11 cellular contexts compared by ENCODE assay signal in the genomic region with DNA sequence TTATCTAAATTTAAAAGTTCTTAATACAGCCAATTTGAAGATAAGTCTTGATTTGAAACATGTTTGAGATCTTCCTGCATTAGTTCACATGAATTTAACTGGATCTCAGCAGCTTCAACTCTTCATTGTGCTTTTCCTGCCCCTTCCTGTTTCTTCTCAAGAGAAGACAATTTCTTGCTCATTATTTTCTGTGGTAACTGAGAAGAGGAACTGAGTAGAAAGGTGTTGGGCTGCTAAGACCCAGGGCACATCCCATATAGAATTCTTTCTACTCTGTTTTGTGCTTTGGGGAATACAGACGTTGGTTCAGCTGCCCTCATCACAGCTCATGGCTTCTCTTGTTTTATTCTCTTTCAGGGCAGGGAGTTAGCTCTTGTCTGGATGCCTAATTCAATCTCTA. TPM values are rescaled to one million over a fixed set of nuclear protein-coding genes. Genes with fewer than 3 reads are reported as not detected.
DNase-seq lines count a peak whose midpoint lies in the region; ATAC-seq lines count a peak whose summit lies in the region.
"Had no signal": no experiment of that assay in that cellular context is flagged by ENCODE, and none has a peak within 500 bp of the region (broad histone marks: within the 10 kb centered on the region; RNA-seq: fewer than 3 reads in every experiment).

No MANE protein-coding gene starts in this region.

- H2AK5ac ChIP-seq in mesendoderm (ENCODE audit: low read length): no peak overlapping the region

- H4K5ac ChIP-seq in mesendoderm (ENCODE audit: low read length): no peak overlapping the region

- no peak overlapping the region for H2BK15ac ChIP-seq in mesendoderm (replicated peaks; ENCODE audit: low read depth)

- no peak overlapping the region for H2BK5ac ChIP-seq in mesendoderm (ENCODE audit: low read length)

- H3K36me3 Mint-ChIP-seq in activated CD4-positive, alpha-beta T cell treated with anti-CD3 and anti-CD28 coated beads, Interleukin-2, amount 10 ng/mL, durations not matched to agents 24 days and 14 days (ENCODE audit: low read depth): no peaks in the 10 kb centered on the region
- peaks cover 5% of the 10 kb centered on the region for H3K36me3 Mint-ChIP-seq in activated T-cell treated with anti-CD3 and anti-CD28 coated beads, Interleukin-2, amount 50 U/mL, for 4 hours (ENCODE audit: insufficient read depth)

- H3K27ac ChIP-seq in mesendoderm (ENCODE audit: low read depth, low read length): no peak overlapping the region
- H3K27ac ChIP-seq: upper lobe of right lung had no signal

- H3K9ac ChIP-seq in mesendoderm (ENCODE audit: low read length): no peak overlapping the region

- no peak overlapping the region for H3K56ac ChIP-seq in mesendoderm (ENCODE audit: low read length)

- H3K4me2 ChIP-seq in mesendoderm (ENCODE audit: low read length): no peak overlapping the region

- intact Hi-C loops in activated CD4-positive, alpha-beta T cell treated with anti-CD3 and anti-CD28 coated beads, Interleukin-2, amount 10 ng/mL, durations not matched to agents 24 days and 14 days (cut with micrococcal nuclease): no loop called here

- peak; percentile 26 for DNase-seq in activated CD4-positive, alpha-beta T cell treated with anti-CD3 and anti-CD28 coated beads, Interleukin-2, amount 10 ng/mL, durations not matched to agents 24 days and 14 days
- no peak for DNase-seq in activated CD4-positive, alpha-beta T cell treated with anti-CD3 and anti-CD28 coated beads for 1 hour
- DNase-seq in activated naive CD4-positive, alpha-beta T cell treated with Interleukin-2 at 50 U/mL for 16 hours: no peak
- DNase-seq in mesendoderm: no peak
- DNase-seq in activated T-cell treated with anti-CD3 and anti-CD28 coated beads, Interleukin-2, amount 50 U/mL, for 4 hours: no peak
- DNase-seq in NCI-H2081 treated with DMSO at 0.1 percent for 48 hours (lab: John Stamatoyannopoulos, UW): no peak
- DNase-seq: islet precursor cell, upper lobe of right lung had no signal

- H3K18ac ChIP-seq in mesendoderm (ENCODE audit: low read length): no peak overlapping the region

- H3K4me3 Mint-ChIP-seq in activated CD4-positive, alpha-beta T cell treated with anti-CD3 and anti-CD28 coated beads, Interleukin-2, amount 10 ng/mL, durations not matched to agents 24 days and 14 days: no peak overlapping the region
- H3K4me3 Mint-ChIP-seq in activated T-cell treated with anti-CD3 and anti-CD28 coated beads, Interleukin-2, amount 50 U/mL, for 4 hours: no peak overlapping the region

- H3K9me3 Mint-ChIP-seq in activated CD4-positive, alpha-beta T cell treated with anti-CD3 and anti-CD28 coated beads, Interleukin-2, amount 10 ng/mL, durations not matched to agents 24 days and 14 days: peaks cover 19% of the 10 kb centered on the region
- H3K9me3 Mint-ChIP-seq in activated T-cell treated with anti-CD3 and anti-CD28 coated beads, Interleukin-2, amount 50 U/mL, for 4 hours: peaks cover 16% of the 10 kb centered on the region

- no peak overlapping the region for H3K23ac ChIP-seq in mesendoderm (ENCODE audit: low read length)

- no peak overlapping the region for H4K8ac ChIP-seq in mesendoderm (ENCODE audit: low read depth, low read length)

- H3K4me1 Mint-ChIP-seq in activated CD4-positive, alpha-beta T cell treated with anti-CD3 and anti-CD28 coated beads, Interleukin-2, amount 10 ng/mL, durations not matched to agents 24 days and 14 days: peaks cover 4% of the 10 kb centered on the region
- H3K4me1 Mint-ChIP-seq in activated T-cell treated with anti-CD3 and anti-CD28 coated beads, Interleukin-2, amount 50 U/mL, for 4 hours (ENCODE audit: low read depth): peaks cover 2% of the 10 kb centered on the region

- H3K79me1 ChIP-seq in mesendoderm (ENCODE audit: low read length): no peaks in the 10 kb centered on the region

- no peak overlapping the region for H3K4ac ChIP-seq in mesendoderm (ENCODE audit: low read depth, low read length)

- H3K79me2 ChIP-seq in mesendoderm (ENCODE audit: control insufficient read depth, insufficient read depth, low read length): no peaks in the 10 kb centered on the region

- H3K36me3 ChIP-seq in mesendoderm (ENCODE audit: control insufficient read depth, insufficient read depth, low read length): no peaks in the 10 kb centered on the region
- H3K36me3 ChIP-seq: upper lobe of right lung had no signal

- no peaks in the 10 kb centered on the region for H3K4me1 ChIP-seq in mesendoderm (ENCODE audit: control insufficient read depth, low read depth, low read length)
- H3K4me1 ChIP-seq: upper lobe of right lung had no signal

- H3K27me3 Mint-ChIP-seq in activated CD4-positive, alpha-beta T cell treated with anti-CD3 and anti-CD28 coated beads, Interleukin-2, amount 10 ng/mL, durations not matched to agents 24 days and 14 days: peaks cover 65% of the 10 kb centered on the region
- H3K27me3 Mint-ChIP-seq in activated T-cell treated with anti-CD3 and anti-CD28 coated beads, Interleukin-2, amount 50 U/mL, for 4 hours (ENCODE audit: low read depth): peaks cover 38% of the 10 kb centered on the region

- H2BK120ac ChIP-seq in mesendoderm (ENCODE audit: low read depth, low read length): no peak overlapping the region

- ATAC-seq in HG02678 (IDR thresholded peaks at IDR 0.05; ENCODE audit: unreplicated experiment) (peak; percentile 92), HG03469 (IDR thresholded peaks at IDR 0.05; ENCODE audit: unreplicated experiment) (peak; percentile 95)
- ATAC-seq in activated T-cell treated with anti-CD3 and anti-CD28 coated beads, Interleukin-2, amount 50 U/mL, for 4 hours: no peak
- ATAC-seq: esophagus mucosa, upper lobe of right lung had no signal

- no peaks in the 10 kb centered on the region for H3K27me3 ChIP-seq in mesendoderm (ENCODE audit: insufficient read depth, low read length, poor library complexity)

- WGBS in mesendoderm (ENCODE audit: extremely low coverage, insufficient coverage, low lambda C conversion rate): no CpG with 5 or more reads among the region's 1 CpG

- no peak overlapping the region for H3K4me3 ChIP-seq in mesendoderm (ENCODE audit: low read length)
- H3K4me3 ChIP-seq: upper lobe of right lung had no signal

- no peak overlapping the region for H3K27ac Mint-ChIP-seq in activated CD4-positive, alpha-beta T cell treated with anti-CD3 and anti-CD28 coated beads, Interleukin-2, amount 10 ng/mL, durations not matched to agents 24 days and 14 days

RNA-seq across cellular contexts. Expression of a gene that starts 59.9 kb away (rescaled TPM):
- total RNA-seq in activated CD4-positive, alpha-beta T cell treated with anti-CD3 and anti-CD28 coated beads, Interleukin-2, amount 10 ng/mL, durations not matched to agents 24 days and 14 days: not detected in 2 replicates
- polyA plus RNA-seq in mesendoderm (2013, experiment 1 of 2): 0.37 TPM
- polyA plus RNA-seq in mesendoderm (2013, experiment 2 of 2): 0.45 TPM
- under 1 TPM in 1 of 3 donors, not detected in 2; 0.03 TPM for total RNA-seq in activated T-cell treated with anti-CD3 and anti-CD28 coated beads, Interleukin-2, amount 50 U/mL, for 4 hours

Comparison
In these comparisons a context has a peak if more than half of its experiments do, and no peak if none do; other contexts are left out.
1. ATAC-seq: peak in HG02678 (single experiment) and HG03469 (single experiment); none in activated T-cell treated with anti-CD3 and anti-CD28 coated beads, Interleukin-2, amount 50 U/mL, for 4 hours (0 of 2).